ENCODE assay signal across 8 cellular contexts in the genomic region with DNA sequence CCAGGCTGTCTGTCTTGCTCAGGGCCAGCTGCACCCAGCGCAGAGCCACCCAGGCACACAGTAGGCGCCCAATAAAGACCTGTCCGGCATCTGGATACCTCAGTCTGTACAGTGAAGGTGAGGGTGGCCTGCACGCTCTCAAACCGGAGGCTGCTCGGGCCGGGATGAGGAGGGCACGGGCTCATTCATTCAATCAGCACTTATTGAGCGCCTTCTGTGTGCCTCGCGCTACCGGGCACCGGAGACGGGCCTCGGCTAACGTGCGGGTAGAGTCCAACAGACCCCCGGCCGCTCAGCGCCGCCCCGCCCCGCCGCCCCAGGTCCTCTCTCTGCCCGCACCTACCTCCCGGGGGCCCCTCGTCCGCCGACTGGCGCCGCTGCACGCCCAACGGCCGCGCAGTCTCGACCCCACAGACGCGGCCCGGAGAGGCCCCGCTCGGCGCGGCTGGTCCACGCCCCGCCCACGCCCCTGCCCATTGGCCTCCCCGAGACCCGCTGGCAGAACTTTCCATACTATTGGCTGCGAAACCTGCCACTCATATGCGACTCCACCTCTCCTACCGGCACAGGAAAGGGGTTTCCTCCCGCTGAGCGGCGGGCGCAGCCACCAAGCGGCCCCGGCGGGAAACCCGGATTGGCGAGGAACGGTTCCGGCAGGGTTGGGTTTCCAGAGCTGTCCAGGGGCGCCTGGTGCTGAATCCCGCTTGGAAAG. TPM values are rescaled to one million over a fixed set of nuclear protein-coding genes. Genes with fewer than 3 reads are reported as not detected.
DNase-seq lines count a peak whose midpoint lies in the region; ATAC-seq, FAIRE-seq and TF ChIP-seq lines count a peak whose summit lies in the region.

A gene with protein sequence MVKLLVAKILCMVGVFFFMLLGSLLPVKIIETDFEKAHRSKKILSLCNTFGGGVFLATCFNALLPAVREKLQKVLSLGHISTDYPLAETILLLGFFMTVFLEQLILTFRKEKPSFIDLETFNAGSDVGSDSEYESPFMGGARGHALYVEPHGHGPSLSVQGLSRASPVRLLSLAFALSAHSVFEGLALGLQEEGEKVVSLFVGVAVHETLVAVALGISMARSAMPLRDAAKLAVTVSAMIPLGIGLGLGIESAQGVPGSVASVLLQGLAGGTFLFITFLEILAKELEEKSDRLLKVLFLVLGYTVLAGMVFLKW (minus strand): TSS at position 416 of the 712 bp plus-strand sequence. CDS start 2,760 bp downstream, outside the sequence.

- peak within 1 kb of the TSS; percentile 68 for H3K4me2 ChIP-seq in Karpas-422 (ENCODE audit: low read depth, low read length, poor library complexity, severe bottlenecking)

- H3K36me3 ChIP-seq in Karpas-422 (ENCODE audit: insufficient read depth, low read length) = peaks cover 10% of the 10 kb centered on the region
- H3K36me3 ChIP-seq in esophagus muscularis mucosa = peaks cover 0 to 25% (median 23%) of the 10 kb centered on the region in 4 donors
- H3K36me3 ChIP-seq in muscle layer of duodenum (ENCODE audit: control insufficient read depth in 1 of 2, insufficient read depth in 2 of 2, low read length in 2 of 2) = peaks cover 4 to 25% of the 10 kb centered on the region in 2 donors

- H3K4me1 ChIP-seq in Karpas-422 (ENCODE audit: low read length) = peaks cover 10% of the 10 kb centered on the region
- peaks cover 11 to 24% (median 17%) of the 10 kb centered on the region in 4 donors for H3K4me1 ChIP-seq in esophagus muscularis mucosa
- peaks cover 0 to 13% of the 10 kb centered on the region in 2 donors for H3K4me1 ChIP-seq in muscle layer of duodenum (ENCODE audit: control insufficient read depth in 1 of 2, insufficient read depth in 2 of 2, low read length in 2 of 2)

- ATAC-seq in GM21786 (IDR thresholded peaks at IDR 0.05; ENCODE audit: unreplicated experiment) = peak; percentile 86

- DNase-seq in DMS79 (lab: John Stamatoyannopoulos, UW) (peak; percentile 89), Karpas-422 (peak; percentile 99), RCC 7860 (ENCODE audit: low spot score) (peak; percentile 94), esophagus muscularis mucosa (ENCODE audit: extremely low spot score) (peak; percentile 99)
- DNase-seq in activated T-cell treated with anti-CD3 and anti-CD28 coated beads, Interleukin-2, amount 50 U/mL, for 48 hours = peak; percentile 100
- peak; percentile 99 for DNase-seq in stimulated activated CD8-positive, alpha-beta memory T cell treated with anti-CD3 and anti-CD28 coated beads, Interleukin-7, amount 100 ng/mL, for 24 hours (ENCODE audit: low read depth)

- no peaks in the 10 kb centered on the region for H3K27me3 ChIP-seq in Karpas-422 (ENCODE audit: low read length)
- H3K27me3 ChIP-seq in esophagus muscularis mucosa = peaks cover 0 to 15% (median 0%) of the 10 kb centered on the region in 4 donors
- H3K27me3 ChIP-seq in muscle layer of duodenum (ENCODE audit: low read depth, low read length) = no peaks in the 10 kb centered on the region

- H3K4me3 ChIP-seq in Karpas-422 (ENCODE audit: low read length) (peak within 1 kb of the TSS; percentile 85), esophagus muscularis mucosa (peak within 1 kb of the TSS; percentile 82 to 99 (median 92)), muscle layer of duodenum (ENCODE audit: low read depth in 1 of 2, low read length in 2 of 2) (peak within 1 kb of the TSS; percentile 76 to 95)

- peak within 1 kb of the TSS; percentile 99 for H2AFZ ChIP-seq in Karpas-422 (ENCODE audit: low read length)

- no peaks in the 10 kb centered on the region for H3K9me3 ChIP-seq in Karpas-422 (ENCODE audit: low read length)
- H3K9me3 ChIP-seq in esophagus muscularis mucosa = no peaks in the 10 kb centered on the region
- H3K9me3 ChIP-seq in muscle layer of duodenum (ENCODE audit: control insufficient read depth in 1 of 2, low read length in 2 of 2) = no peaks in the 10 kb centered on the region

- no peak within 1 kb of the TSS for H3K27ac ChIP-seq in Karpas-422 (ENCODE audit: low read length)
- H3K27ac ChIP-seq in esophagus muscularis mucosa (replicated peaks in 1 of 4) = peak within 1 kb of the TSS; percentile 72 to 81 (median 74)
- no peak within 1 kb of the TSS for H3K27ac ChIP-seq in muscle layer of duodenum (ENCODE audit: low read length)

- WGBS in esophagus muscularis mucosa = 0% methylated on average over 21 of the region's 64 CpGs

- no peaks in the 10 kb centered on the region for H3K9me2 ChIP-seq in Karpas-422 (replicated peaks; ENCODE audit: insufficient read depth, low read length)

- peaks cover 16% of the 10 kb centered on the region for H3K79me2 ChIP-seq in Karpas-422 (ENCODE audit: low read length)

- peak in 2 of 3 experiments; percentile 37 to 52 for TF ChIP-seq CTCF in esophagus muscularis mucosa (IDR thresholded peaks at IDR 0.05)

- peak; percentile 40 for FAIRE-seq in RCC 7860 (lab: Jason Lieb, UNC)

- no peak for TF ChIP-seq EP300 in esophagus muscularis mucosa (IDR thresholded peaks at IDR 0.05)

- no peak for TF ChIP-seq POLR2A in esophagus muscularis mucosa (IDR thresholded peaks at IDR 0.05; ENCODE audit: low read depth)

- intact Hi-C loops in esophagus muscularis mucosa (cut with DNase I) = no loop called here

- peak within 1 kb of the TSS; percentile 77 for H3K9ac ChIP-seq in Karpas-422 (ENCODE audit: low read length)

- H4K20me1 ChIP-seq in Karpas-422 (ENCODE audit: insufficient read depth, low read depth, low read length) = peaks cover 7% of the 10 kb centered on the region; the same call in 1 of the 2 replicates

RNA-seq across cellular contexts. Expression of the gene that starts here (rescaled TPM):
- 28.6 and 55.3 TPM in 2 replicates for total RNA-seq in Karpas-422 (2014; rRNA removed; shearing (Covaris generic); ENCODE audit: low replicate concordance)
- 10 to 100 TPM; 31.6 to 36.9 (median 33.8) TPM for total RNA-seq in esophagus muscularis mucosa

Comparison
In these comparisons a context has a peak if more than half of its experiments do, and no peak if none do; other contexts are left out.
1. H3K27ac ChIP-seq: peak in esophagus muscularis mucosa (4 of 4); none in Karpas-422 (single experiment) and muscle layer of duodenum (single experiment).
2. Peak in every context shown above with its lines, with median percentiles within 50 percentile points of each other: DNase-seq and H3K4me3 ChIP-seq.